Comparison of ENCODE assay signal across 6 cellular contexts in the genomic region with DNA sequence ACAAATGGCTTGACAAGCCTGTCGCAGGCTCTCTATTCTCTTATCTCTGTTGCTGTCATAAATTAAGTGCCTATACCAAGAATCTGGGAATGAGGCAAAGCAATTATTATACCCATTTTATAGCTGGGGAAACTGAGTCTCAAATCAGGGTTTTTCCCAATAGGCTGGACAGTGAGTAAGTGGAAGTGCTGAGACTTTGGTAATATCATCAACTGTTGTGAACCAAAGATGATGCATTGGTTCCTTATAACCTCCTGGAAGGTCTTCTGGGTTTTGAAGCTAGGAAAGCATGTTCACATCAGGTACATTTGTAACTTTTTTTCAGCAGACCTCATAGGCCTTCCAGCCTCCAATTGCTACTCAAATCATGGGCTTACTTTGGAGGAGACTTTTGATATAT.
"Had no signal": no experiment of that assay in that cellular context is flagged by ENCODE, and none has a peak within 500 bp of the region (broad histone marks: within the 10 kb centered on the region; RNA-seq: fewer than 3 reads in every experiment).

No MANE protein-coding gene starts in this region.

- H3K9ac ChIP-seq: KMS-11 had no signal

- H3K4me2 ChIP-seq: KMS-11 had no signal

- H3K27ac ChIP-seq: HL-60, KMS-11 had no signal

- FAIRE-seq: HTR-8/SVneo had no signal

- DNase-seq: IMR-90, KBM-7, KG1 had no signal
